In genomic region chr9:111298831-111299603, GRCh38 we compare ENCODE assay signal across 9 cellular contexts. TPM values are rescaled to one million over a fixed set of nuclear protein-coding genes. Genes with fewer than 3 reads are reported as not detected.
DNase-seq lines count a peak whose midpoint lies in the region; ATAC-seq and TF ChIP-seq lines count a peak whose summit lies in the region.
"Had no signal": no experiment of that assay in that cellular context is flagged by ENCODE, and none has a peak within 500 bp of the region (broad histone marks: within the 10 kb centered on the region; RNA-seq: fewer than 3 reads in every experiment).

No MANE protein-coding gene starts in this region.

- H3K36me3 ChIP-seq in lung (ENCODE audit: control insufficient read depth in 2 of 2, insufficient read depth in 2 of 2, low read length in 2 of 2) (no peaks in the 10 kb centered on the region), urinary bladder (ENCODE audit: insufficient read depth) (no peaks in the 10 kb centered on the region)
- H3K36me3 ChIP-seq: BLaER1 had no signal

- DNase-seq in NCI-H146 treated with DMSO at 0.1 percent for 48 hours (lab: John Stamatoyannopoulos, UW; ENCODE audit: unreplicated experiment) (peak; percentile 6), NCI-H146 (lab: John Stamatoyannopoulos, UW) (no peak), HT1080 (ENCODE audit: low read depth) (peak; percentile 39), OCI-M1 (lab: John Stamatoyannopoulos, UW) (peak; percentile 82), dermis microvascular lymphatic vessel endothelial cell (ENCODE audit: low read depth in 2 of 2) (peak; percentile 35 to 54), lung (ENCODE audit: low spot score) (no peak)

- H3K4me1 ChIP-seq in lung (ENCODE audit: control insufficient read depth in 2 of 2, insufficient read depth in 2 of 2, low read length in 2 of 2) (no peaks in the 10 kb centered on the region), urinary bladder (ENCODE audit: insufficient read depth) (no peaks in the 10 kb centered on the region)
- H3K4me1 ChIP-seq: BLaER1 had no signal

- 19 to 24% methylated on average over 6 of the region's 6 CpGs for WGBS in lung, 2 donors
- WGBS in urinary bladder, result 9% methylated on average over 6 of the region's 6 CpGs

- peak; percentile 59 for ATAC-seq in lung (ENCODE audit: insufficient read depth, low FRiP score)
- no peak for ATAC-seq in GM21528 (IDR thresholded peaks at IDR 0.05; ENCODE audit: low FRiP score, unreplicated experiment)

- peak; percentile 57 for TF ChIP-seq CTCF in lung (IDR thresholded peaks at IDR 0.05; ENCODE audit: control extremely low read depth, extremely low read depth)

- H3K9me3 ChIP-seq in lung (ENCODE audit: control insufficient read depth in 2 of 2, insufficient read depth in 1 of 2, low read length in 1 of 2), result no peaks in the 10 kb centered on the region
- H3K9me3 ChIP-seq: BLaER1 had no signal

- no peak overlapping the region for H3K4me3 ChIP-seq in lung
- H3K4me3 ChIP-seq in urinary bladder (ENCODE audit: low read depth, low read length), result no peak overlapping the region
- H3K4me3 ChIP-seq: BLaER1 had no signal

- no peaks in the 10 kb centered on the region for H3K27me3 ChIP-seq in lung (ENCODE audit: control insufficient read depth, insufficient read depth)
- H3K27me3 ChIP-seq: BLaER1 had no signal

- H3K27ac ChIP-seq in lung (ENCODE audit: low read depth in 1 of 2, low read length in 1 of 2), result peak overlapping the region in 1 of 2 donors; percentile 10
- H3K27ac ChIP-seq in urinary bladder (ENCODE audit: low read depth), result peak overlapping the region; percentile 50
- H3K27ac ChIP-seq: BLaER1 had no signal

RNA-seq across cellular contexts. Expression of gene OR2K2, which starts 31.0 kb away (rescaled TPM):
- total RNA-seq in HT1080 (2014; rRNA removed; shearing (Covaris generic)), result not detected in 2 replicates
- polyA plus RNA-seq in HT1080 (2015; cell fraction: cytosol; rRNA removed), result not detected in 2 replicates
- polyA plus RNA-seq in HT1080 (2015; cell fraction: nucleus; rRNA removed), result not detected in 2 replicates
- not detected in 2 replicates for total RNA-seq in dermis microvascular lymphatic vessel endothelial cell
- total RNA-seq in lung, result not detected
- not detected for polyA plus RNA-seq in lung
- total RNA-seq in urinary bladder, result not detected
- not detected for polyA plus RNA-seq in urinary bladder

Comparison
In these comparisons a context has a peak if more than half of its experiments do, and no peak if none do; other contexts are left out.
1. DNase-seq: peak in NCI-H146 treated with DMSO at 0.1 percent for 48 hours (single experiment), HT1080 (single experiment), OCI-M1 (single experiment) and dermis microvascular lymphatic vessel endothelial cell (2 of 2); none in NCI-H146 (single experiment) and lung (single experiment).